ENCODE assay signal across 36 cellular contexts in the genomic region with DNA sequence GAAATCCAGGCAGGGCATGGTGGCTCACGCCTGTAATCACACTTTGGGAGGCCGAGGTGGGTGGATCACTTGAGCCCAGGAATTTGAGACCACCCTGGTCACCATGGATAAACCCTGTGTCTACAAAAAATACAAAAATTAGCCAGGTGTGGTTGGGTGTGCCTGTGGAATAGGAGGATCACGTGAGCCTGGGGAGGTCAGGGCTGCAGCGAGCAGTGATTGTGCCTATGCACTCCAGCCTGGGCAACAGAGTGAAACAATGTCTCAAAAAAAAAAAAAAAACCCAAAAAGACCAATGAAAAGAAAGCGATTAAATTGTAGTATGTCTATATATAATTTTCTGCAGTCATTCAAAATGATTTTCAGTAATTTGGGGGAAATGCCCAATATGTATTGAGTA.
"Had no signal": no experiment of that assay in that cellular context is flagged by ENCODE, and none has a peak within 500 bp of the region (broad histone marks: within the 10 kb centered on the region; RNA-seq: fewer than 3 reads in every experiment).

No MANE protein-coding gene starts in this region.

- H3K4me1 ChIP-seq: adrenal gland had no signal

- H3K4me3 Mint-ChIP-seq: activated B cell treated with CpG ODN at 0.5 μM for 24 hours; activated CD4-positive, alpha-beta memory T cell treated with anti-CD3 and anti-CD28 coated beads for 36 hours; activated CD4-positive, alpha-beta T cell treated with anti-CD3 and anti-CD28 coated beads, Interleukin-2, amount 10 ng/mL, durations not matched to agents 24 days and 14 days; activated CD8-positive, alpha-beta T cell treated with anti-CD3 and anti-CD28 coated beads for 36 hours; activated naive CD4-positive, alpha-beta T cell treated with anti-CD3 and anti-CD28 coated beads for 36 hours; activated naive CD8-positive, alpha-beta T cell treated with anti-CD3 and anti-CD28 coated beads for 36 hours; activated T-cell treated with anti-CD3 and anti-CD28 coated beads, Interleukin-2, amount 50 U/mL, for 4 hours; activated T-cell treated with anti-CD3 and anti-CD28 coated beads, Interleukin-2, amount 50 U/mL, for 72 hours; activated T-helper 1 cell treated with anti-CD3 and anti-CD28 coated beads, Interleukin-12 subunit alpha, Interleukin-12 subunit beta, Interleukin-2, Interleukin-4 antibody, amounts not matched to agents 30 ng/mL and 10 ng/mL and 1 ng/mL, durations not matched to agents 14 hours and 24 hours and 36 hours; activated T-helper 17 cell treated with anti-CD3 and anti-CD28 coated beads, Interleukin-2, amount 50 U/mL, for 72 hours; brain; central memory CD8-positive, alpha-beta T cell; T-cell; T-helper 17 cell had no signal

- ATAC-seq: activated CD8-positive, alpha-beta T cell treated with anti-CD3 and anti-CD28 coated beads for 36 hours; activated naive CD4-positive, alpha-beta T cell treated with anti-CD3 and anti-CD28 coated beads, Interleukin-2, amount 50 U/mL, for 72 hours; activated T-cell treated with anti-CD3 and anti-CD28 coated beads, Interleukin-2, amount 50 U/mL, for 4 hours; activated T-cell treated with anti-CD3 and anti-CD28 coated beads, Interleukin-2, amount 50 U/mL, for 72 hours; activated T-helper 17 cell treated with anti-CD3 and anti-CD28 coated beads, Interleukin-2, amount 50 U/mL, for 72 hours; T-cell; T-helper 17 cell had no signal

- DNase-seq: activated B cell treated with CpG ODN at 0.5 μM for 24 hours; activated CD4-positive, alpha-beta memory T cell treated with anti-CD3 and anti-CD28 coated beads for 36 hours; activated CD4-positive, alpha-beta T cell treated with anti-CD3 and anti-CD28 coated beads for 4 hours; activated CD4-positive, alpha-beta T cell treated with anti-CD3 and anti-CD28 coated beads, Interleukin-2, amount 10 ng/mL, durations not matched to agents 24 days and 14 days; activated CD4-positive, alpha-beta T cell treated with anti-CD3 and anti-CD28 coated beads, Interleukin-2, amount 50 U/mL, for 1 hour; activated CD4-positive, alpha-beta T cell treated with anti-CD3 and anti-CD28 coated beads, Interleukin-2, amount 50 U/mL, for 4 hours; activated CD4-positive, CD25-positive, alpha-beta regulatory T cell treated with anti-CD3 and anti-CD28 coated beads, Interleukin-2, amount 50 U/mL, for 72 hours; activated CD8-positive, alpha-beta memory T cell treated with anti-CD3 and anti-CD28 coated beads, Interleukin-2, amount 50 U/mL, for 4 hours; activated CD8-positive, alpha-beta T cell treated with anti-CD3 and anti-CD28 coated beads for 36 hours; activated effector memory CD4-positive, alpha-beta T cell treated with anti-CD3 and anti-CD28 coated beads, Interleukin-2, amount 50 U/mL, for 16 hours; activated gamma-delta T cell treated with Interleukin-2 at 50 U/mL for 16 hours; activated naive CD4-positive, alpha-beta T cell; activated naive CD4-positive, alpha-beta T cell treated with anti-CD3 and anti-CD28 coated beads for 36 hours; activated naive CD4-positive, alpha-beta T cell treated with anti-CD3 and anti-CD28 coated beads, Interleukin-2, amount 50 U/mL, for 16 hours; activated naive CD8-positive, alpha-beta T cell treated with anti-CD3 and anti-CD28 coated beads for 36 hours; activated T-cell treated with anti-CD3 and anti-CD28 coated beads for 4 hours; activated T-cell treated with anti-CD3 and anti-CD28 coated beads, Interleukin-2, amount 50 U/mL, for 1 hour; activated T-cell treated with anti-CD3 and anti-CD28 coated beads, Interleukin-2, amount 50 U/mL, for 4 hours; activated T-cell treated with anti-CD3 and anti-CD28 coated beads, Interleukin-2, amount 50 U/mL, for 72 hours; adrenal gland; amniotic stem cell; aorta; caudate nucleus; cerebellar nuclear complex; T-cell; T-helper 17 cell; T1000 had no signal

- H3K9me3 Mint-ChIP-seq: activated B cell treated with CpG ODN at 0.5 μM for 24 hours; activated CD4-positive, alpha-beta memory T cell treated with anti-CD3 and anti-CD28 coated beads for 36 hours; activated CD4-positive, alpha-beta T cell treated with anti-CD3 and anti-CD28 coated beads, Interleukin-2, amount 10 ng/mL, durations not matched to agents 24 days and 14 days; activated CD8-positive, alpha-beta T cell treated with anti-CD3 and anti-CD28 coated beads for 36 hours; activated naive CD4-positive, alpha-beta T cell treated with anti-CD3 and anti-CD28 coated beads for 36 hours; activated naive CD4-positive, alpha-beta T cell treated with anti-CD3 and anti-CD28 coated beads, Interleukin-2, amount 50 U/mL, for 72 hours; activated naive CD8-positive, alpha-beta T cell treated with anti-CD3 and anti-CD28 coated beads for 36 hours; activated T-cell treated with anti-CD3 and anti-CD28 coated beads, Interleukin-2, amount 50 U/mL, for 4 hours; activated T-cell treated with anti-CD3 and anti-CD28 coated beads, Interleukin-2, amount 50 U/mL, for 72 hours; activated T-helper 1 cell treated with anti-CD3 and anti-CD28 coated beads, Interleukin-12 subunit alpha, Interleukin-12 subunit beta, Interleukin-2, Interleukin-4 antibody, amounts not matched to agents 30 ng/mL and 10 ng/mL and 1 ng/mL, durations not matched to agents 14 hours and 24 hours and 36 hours; activated T-helper 17 cell treated with anti-CD3 and anti-CD28 coated beads, Interleukin-2, amount 50 U/mL, for 72 hours; brain; central memory CD8-positive, alpha-beta T cell; T-cell had no signal

- H3K27ac Mint-ChIP-seq: activated B cell treated with CpG ODN at 0.5 μM for 24 hours; activated CD4-positive, alpha-beta memory T cell treated with anti-CD3 and anti-CD28 coated beads for 36 hours; activated CD4-positive, alpha-beta T cell treated with anti-CD3 and anti-CD28 coated beads, Interleukin-2, amount 10 ng/mL, durations not matched to agents 24 days and 14 days; activated CD8-positive, alpha-beta T cell treated with anti-CD3 and anti-CD28 coated beads for 36 hours; activated naive CD4-positive, alpha-beta T cell treated with anti-CD3 and anti-CD28 coated beads for 36 hours; activated naive CD4-positive, alpha-beta T cell treated with anti-CD3 and anti-CD28 coated beads, Interleukin-2, amount 50 U/mL, for 72 hours; activated T-cell treated with anti-CD3 and anti-CD28 coated beads, Interleukin-2, amount 50 U/mL, for 72 hours; activated T-helper 1 cell treated with anti-CD3 and anti-CD28 coated beads, Interleukin-12 subunit alpha, Interleukin-12 subunit beta, Interleukin-2, Interleukin-4 antibody, amounts not matched to agents 30 ng/mL and 10 ng/mL and 1 ng/mL, durations not matched to agents 14 hours and 24 hours and 36 hours; T-helper 17 cell had no signal

- H3K27ac ChIP-seq: adrenal gland, cardiac muscle cell, VCaP had no signal

- H3K4me3 ChIP-seq: adrenal gland, cardiac muscle cell had no signal

- FAIRE-seq: bronchial epithelial cell, TTC549 had no signal

- H3K36me3 Mint-ChIP-seq: activated naive CD4-positive, alpha-beta T cell treated with anti-CD3 and anti-CD28 coated beads, Interleukin-2, amount 50 U/mL, for 72 hours had no signal

- H3K9me3 ChIP-seq: adrenal gland had no signal

- H3K27me3 Mint-ChIP-seq: activated B cell treated with CpG ODN at 0.5 μM for 24 hours; activated CD4-positive, alpha-beta memory T cell treated with anti-CD3 and anti-CD28 coated beads for 36 hours; activated CD4-positive, alpha-beta T cell treated with anti-CD3 and anti-CD28 coated beads, Interleukin-2, amount 10 ng/mL, durations not matched to agents 24 days and 14 days; activated CD8-positive, alpha-beta T cell treated with anti-CD3 and anti-CD28 coated beads for 36 hours; activated naive CD8-positive, alpha-beta T cell treated with anti-CD3 and anti-CD28 coated beads for 36 hours; activated T-helper 17 cell treated with anti-CD3 and anti-CD28 coated beads, Interleukin-2, amount 50 U/mL, for 72 hours; brain; central memory CD8-positive, alpha-beta T cell; T-cell; T-helper 17 cell had no signal

- H3K4me1 Mint-ChIP-seq: brain had no signal

- H3K27me3 ChIP-seq: adrenal gland, cardiac muscle cell had no signal
